Comparison of ENCODE assay signal across 27 cellular contexts in genomic region chr15:96312641-96313335, GRCh38. TPM values are rescaled to one million over a fixed set of nuclear protein-coding genes. Genes with fewer than 3 reads are reported as not detected.
A peak's percentile ranks its signal among the peaks of the same experiment; 100 is the strongest.
DNase-seq lines count a peak whose midpoint lies in the region; ATAC-seq, FAIRE-seq and TF ChIP-seq lines count a peak whose summit lies in the region.
"Had no signal": no experiment of that assay in that cellular context is flagged by ENCODE, and none has a peak within 500 bp of the region (broad histone marks: within the 10 kb centered on the region; RNA-seq: fewer than 3 reads in every experiment).

No MANE protein-coding gene starts in this region.

- FAIRE-seq in bronchial epithelial cell (lab: Jason Lieb, UNC), result no peak
- FAIRE-seq: G401.6, HTR-8/SVneo, pancreas had no signal

- no peaks in the 10 kb centered on the region for H3K27me3 ChIP-seq in ACC112 (ENCODE audit: insufficient read depth, low read length)
- H3K27me3 ChIP-seq in bronchial epithelial cell (ENCODE audit: control insufficient read depth, insufficient read depth, low read length), result no peaks in the 10 kb centered on the region
- H3K27me3 ChIP-seq: esophagus muscularis mucosa, hepatocyte, pancreas, sigmoid colon had no signal

- no peaks in the 10 kb centered on the region for H3K9me3 Mint-ChIP-seq in chondrocyte (ENCODE audit: low read depth)
- H3K9me3 Mint-ChIP-seq: activated T-cell treated with anti-CD3 and anti-CD28 coated beads, Interleukin-2, amount 50 U/mL, for 24 hours; memory B cell; natural killer cell had no signal

- no peak overlapping the region for H3K27ac Mint-ChIP-seq in chondrocyte (ENCODE audit: unreplicated experiment)
- H3K27ac Mint-ChIP-seq: activated T-cell treated with anti-CD3 and anti-CD28 coated beads, Interleukin-2, amount 50 U/mL, for 24 hours; memory B cell; natural killer cell had no signal

- DNase-seq in HT1080 (ENCODE audit: low read depth), result peak; percentile 36
- peak; percentile 96 for DNase-seq in bronchial epithelial cell (ENCODE audit: low read depth)
- peak; percentile 27 for DNase-seq in glomerular visceral epithelial cell (ENCODE audit: extremely low spot score)
- no peak for DNase-seq in iPS-NIHi7 (ENCODE audit: extremely low spot score)
- no peak for DNase-seq in chondrocyte (ENCODE audit: low spot score)
- DNase-seq in germinal center (ENCODE audit: low spot score), result no peak
- DNase-seq: activated naive CD4-positive, alpha-beta T cell; activated T-cell treated with anti-CD3 and anti-CD28 coated beads, Interleukin-2, amount 50 U/mL, for 24 hours; amniotic stem cell; C1 segment of cervical spinal cord; natural killer cell; NCI-H1092 treated with DMSO at 0.1 percent for 48 hours; NCI-H2081 treated with DMSO at 0.1 percent for 48 hours; NK-92 treated with Interleukin-12 subunit alpha and Interleukin-12 subunit beta, amount 100 ng/mL, for 24 hours; pancreas; sigmoid colon; T1000 had no signal

- H3K27me3 Mint-ChIP-seq in chondrocyte (ENCODE audit: low read depth), result no peaks in the 10 kb centered on the region

- no peak overlapping the region for H3K4me3 Mint-ChIP-seq in chondrocyte (ENCODE audit: unreplicated experiment)
- H3K4me3 Mint-ChIP-seq: activated T-cell treated with anti-CD3 and anti-CD28 coated beads, Interleukin-2, amount 50 U/mL, for 24 hours; memory B cell; natural killer cell had no signal

- H2AFZ ChIP-seq in ACC112 (ENCODE audit: low read length, unreplicated experiment), result peak overlapping the region; percentile 40
- H2AFZ ChIP-seq: hepatocyte had no signal

- H3K4me3 ChIP-seq in ACC112 (ENCODE audit: low read depth, low read length), result peak overlapping the region; percentile 29; the same call in 1 of the 2 replicates
- H3K4me3 ChIP-seq in bronchial epithelial cell (ENCODE audit: low read depth, low read length), result no peak overlapping the region
- H3K4me3 ChIP-seq: esophagus muscularis mucosa, hepatocyte, pancreas, sigmoid colon, suprapubic skin had no signal

- peaks cover 26% of the 10 kb centered on the region for H3K79me2 ChIP-seq in ACC112 (ENCODE audit: control insufficient read depth, insufficient read depth, low read length, unreplicated experiment)
- H3K79me2 ChIP-seq: hepatocyte had no signal

- no peak for ATAC-seq in HG02970 (IDR thresholded peaks at IDR 0.05; ENCODE audit: low FRiP score, unreplicated experiment)
- ATAC-seq: activated CD4-positive, CD25-positive, alpha-beta regulatory T cell treated with anti-CD3 and anti-CD28 coated beads, Interleukin-2, amount 50 U/mL, for 24 hours; natural killer cell; pancreas; SK-N-SH treated with all-trans-retinoic acid at 6 μM for 48 hours had no signal

- H3K27ac ChIP-seq in ACC112 (ENCODE audit: low read depth, low read length), result peak overlapping the region; percentile 41
- H3K27ac ChIP-seq: esophagus muscularis mucosa, hepatocyte, pancreas, sigmoid colon, suprapubic skin had no signal

- peaks cover 4% of the 10 kb centered on the region for H3K4me1 Mint-ChIP-seq in chondrocyte (ENCODE audit: low read depth)
- H3K4me1 Mint-ChIP-seq: memory B cell, natural killer cell had no signal

- no peaks in the 10 kb centered on the region for H3K36me3 Mint-ChIP-seq in chondrocyte (ENCODE audit: low read depth)
- H3K36me3 Mint-ChIP-seq: memory B cell, natural killer cell had no signal

- no peak for TF ChIP-seq CTCF in bronchial epithelial cell (IDR thresholded peaks at IDR 0.05; ENCODE audit: insufficient read depth, low read length, severe bottlenecking)
- TF ChIP-seq CTCF in chondrocyte (IDR thresholded peaks at IDR 0.05), result no peak

- H3K36me3 ChIP-seq in ACC112 (ENCODE audit: insufficient read depth, low read length), result 0 out of 2 replicates have a peak, but pooled peaks cover 3% of the 10 kb centered on the region
- no peaks in the 10 kb centered on the region for H3K36me3 ChIP-seq in bronchial epithelial cell (ENCODE audit: control insufficient read depth, insufficient read depth, low read length)
- H3K36me3 ChIP-seq: esophagus muscularis mucosa, pancreas, sigmoid colon, suprapubic skin had no signal

- H3K4me1 ChIP-seq in ACC112 (ENCODE audit: control insufficient read depth, insufficient read depth, low read length, unreplicated experiment), result peaks cover 23% of the 10 kb centered on the region
- H3K4me1 ChIP-seq: pancreas had no signal

RNA-seq across cellular contexts. Expression of gene NR2F2, which starts 17.7 kb away (rescaled TPM):
- 11.4 and 27.9 TPM in 2 replicates for total RNA-seq in HT1080 (2014; rRNA removed; shearing (Covaris generic))
- polyA plus RNA-seq in HT1080 (2015; cell fraction: cytosol; rRNA removed), result 50.5 and 59.0 TPM in 2 replicates
- polyA plus RNA-seq in HT1080 (2015; cell fraction: nucleus; rRNA removed), result 54.7 and 54.8 TPM in 2 replicates
- total RNA-seq in bronchial epithelial cell (1.4 and 1.6 TPM in 2 replicates), chondrocyte (151 to 169 TPM (median 167 TPM) in 3 replicates)
- total RNA-seq: natural killer cell had no signal

Comparison
In these comparisons a context has a peak if more than half of its experiments do, and no peak if none do; other contexts are left out.
1. DNase-seq: peak in HT1080 (single experiment), bronchial epithelial cell (single experiment) and glomerular visceral epithelial cell (single experiment); none in iPS-NIHi7 (single experiment), chondrocyte (single experiment) and germinal center (single experiment).